In genomic region chr1:98172578-98172977, GRCh38 we compare ENCODE assay signal across 22 cellular contexts.
DNase-seq lines count a peak whose midpoint lies in the region; FAIRE-seq and TF ChIP-seq lines count a peak whose summit lies in the region.
"Had no signal": no experiment of that assay in that cellular context is flagged by ENCODE, and none has a peak within 500 bp of the region (broad histone marks: within the 10 kb centered on the region; RNA-seq: fewer than 3 reads in every experiment).

No MANE protein-coding gene starts in this region.

- no peaks in the 10 kb centered on the region for H3K27me3 ChIP-seq in astrocyte (ENCODE audit: insufficient read depth, low read length)
- no peaks in the 10 kb centered on the region for H3K27me3 ChIP-seq in Peyer's patch

- no peak overlapping the region for H3K27ac Mint-ChIP-seq in astrocyte (ENCODE audit: unreplicated experiment)
- no peak overlapping the region for H3K27ac Mint-ChIP-seq in activated naive CD8-positive, alpha-beta T cell treated with anti-CD3 and anti-CD28 coated beads for 36 hours
- H3K27ac Mint-ChIP-seq: B cell, CD14-positive monocyte had no signal

- H3K9me3 ChIP-seq in astrocyte (ENCODE audit: insufficient read depth, low read depth, low read length) (no peaks in the 10 kb centered on the region), Peyer's patch (no peaks in the 10 kb centered on the region)
- H3K9me3 ChIP-seq: A549 had no signal

- TF ChIP-seq CTCF in astrocyte (IDR thresholded peaks at IDR 0.05; ENCODE audit: insufficient read depth, low read depth, low read length) (no peak), Peyer's patch (IDR thresholded peaks at IDR 0.05) (no peak)

- H3K9ac ChIP-seq in astrocyte (ENCODE audit: low read length), result no peak overlapping the region

- no peaks in the 10 kb centered on the region for H3K36me3 Mint-ChIP-seq in astrocyte (ENCODE audit: low read depth, unreplicated experiment)
- H3K36me3 Mint-ChIP-seq in activated naive CD8-positive, alpha-beta T cell treated with anti-CD3 and anti-CD28 coated beads for 36 hours, result no peaks in the 10 kb centered on the region
- H3K36me3 Mint-ChIP-seq: CD14-positive monocyte had no signal

- TF ChIP-seq POLR2A in Peyer's patch (IDR thresholded peaks at IDR 0.05), result no peak

- H3K9me3 Mint-ChIP-seq in astrocyte (ENCODE audit: unreplicated experiment), result no peaks in the 10 kb centered on the region
- H3K9me3 Mint-ChIP-seq in activated naive CD8-positive, alpha-beta T cell treated with anti-CD3 and anti-CD28 coated beads for 36 hours, result no peaks in the 10 kb centered on the region

- H2AFZ ChIP-seq in astrocyte (ENCODE audit: low read depth, low read length), result no peak overlapping the region

- H3K79me2 ChIP-seq in astrocyte (ENCODE audit: insufficient read depth, low read length), result no peaks in the 10 kb centered on the region

- H3K4me3 ChIP-seq in astrocyte (ENCODE audit: insufficient read depth, low read depth, low read length) (no peak overlapping the region), Peyer's patch (no peak overlapping the region)
- H3K4me3 ChIP-seq: A549 had no signal

- DNase-seq in DMS53 treated with DMSO at 0.1 percent for 48 hours (lab: John Stamatoyannopoulos, UW; ENCODE audit: unreplicated experiment), result peak; percentile 33
- DNase-seq in HT1080 (ENCODE audit: low read depth), result peak; percentile 53
- peak; percentile 16 for DNase-seq in astrocyte (ENCODE audit: low read depth)
- DNase-seq in myocyte (ENCODE audit: low read depth), result peak; percentile 17
- DNase-seq in activated naive CD8-positive, alpha-beta T cell treated with anti-CD3 and anti-CD28 coated beads for 36 hours, result no peak
- DNase-seq in 8988T, result no peak
- no peak for DNase-seq in Peyer's patch
- no peak for DNase-seq in NOMO-1 treated with DMSO at 0.1 percent for 48 hours (lab: John Stamatoyannopoulos, UW; ENCODE audit: unreplicated experiment)
- DNase-seq: KBM-7, NCI-H1092 treated with DMSO at 0.1 percent for 48 hours, NCI-H1436 treated with DMSO at 0.1 percent for 48 hours, NCI-H1930, NCI-H226, NCI-H524, NCI-H774, RPMI8226, SHP77 had no signal

- H3K4me1 ChIP-seq in astrocyte (ENCODE audit: insufficient read depth, low read length) (no peaks in the 10 kb centered on the region), Peyer's patch (no peaks in the 10 kb centered on the region)
- H3K4me1 ChIP-seq: A549 had no signal

- no peaks in the 10 kb centered on the region for H3K36me3 ChIP-seq in astrocyte (ENCODE audit: insufficient read depth, low read length)
- no peaks in the 10 kb centered on the region for H3K36me3 ChIP-seq in Peyer's patch

- no peak for FAIRE-seq in astrocyte (lab: Jason Lieb, UNC)
- FAIRE-seq: A549, GM12891, H1 had no signal

- no peaks in the 10 kb centered on the region for H4K20me1 ChIP-seq in astrocyte (ENCODE audit: insufficient read depth, low read length)

- no peak overlapping the region for H3K27ac ChIP-seq in astrocyte (ENCODE audit: low read depth, low read length)
- H3K27ac ChIP-seq in Peyer's patch, result no peak overlapping the region
- H3K27ac ChIP-seq: A549 had no signal

- H3K4me2 ChIP-seq in astrocyte (ENCODE audit: low read length), result no peak overlapping the region
- H3K4me2 ChIP-seq: A549 had no signal

- no peak overlapping the region for H3K4me3 Mint-ChIP-seq in astrocyte (ENCODE audit: unreplicated experiment)
- H3K4me3 Mint-ChIP-seq in activated naive CD8-positive, alpha-beta T cell treated with anti-CD3 and anti-CD28 coated beads for 36 hours, result no peak overlapping the region
- H3K4me3 Mint-ChIP-seq: B cell, CD14-positive monocyte had no signal

- H3K27me3 Mint-ChIP-seq in astrocyte (ENCODE audit: low read depth, unreplicated experiment), result no peaks in the 10 kb centered on the region
- no peaks in the 10 kb centered on the region for H3K27me3 Mint-ChIP-seq in activated naive CD8-positive, alpha-beta T cell treated with anti-CD3 and anti-CD28 coated beads for 36 hours
- H3K27me3 Mint-ChIP-seq: B cell had no signal

- H3K4me1 Mint-ChIP-seq in astrocyte (ENCODE audit: low read depth, unreplicated experiment), result peaks cover 22% of the 10 kb centered on the region
- peaks cover 2% of the 10 kb centered on the region for H3K4me1 Mint-ChIP-seq in activated naive CD8-positive, alpha-beta T cell treated with anti-CD3 and anti-CD28 coated beads for 36 hours
- H3K4me1 Mint-ChIP-seq: B cell had no signal

Comparison
In these comparisons a context has a peak if more than half of its experiments do, and no peak if none do; other contexts are left out.
1. DNase-seq: peak in DMS53 treated with DMSO at 0.1 percent for 48 hours (single experiment), HT1080 (single experiment), astrocyte (single experiment) and myocyte (single experiment); none in activated naive CD8-positive, alpha-beta T cell treated with anti-CD3 and anti-CD28 coated beads for 36 hours (single experiment), 8988T (single experiment), Peyer's patch (0 of 3) and NOMO-1 treated with DMSO at 0.1 percent for 48 hours (single experiment).